12 cellular contexts compared by ENCODE assay signal in genomic region chr10:31756131-31757119, GRCh38.
DNase-seq lines count a peak whose midpoint lies in the region; ATAC-seq and TF ChIP-seq lines count a peak whose summit lies in the region.
"Had no signal": no experiment of that assay in that cellular context is flagged by ENCODE, and none has a peak within 500 bp of the region (broad histone marks: within the 10 kb centered on the region; RNA-seq: fewer than 3 reads in every experiment).

No MANE protein-coding gene starts in this region.

- BruUV-seq in Panc1 (replicated peaks; lab: Mats Ljungman, UMichigan) = no TSS peak

- DNase-seq in heart right ventricle (no peak), Right ventricle myocardium inferior (ENCODE audit: missing footprints) (no peak), Panc1 (ENCODE audit: low read depth, low spot score) (no peak), inferior parietal cortex (ENCODE audit: extremely low spot score) (peak; percentile 5), uterus (no peak), left lung (no peak), SW480 (ENCODE audit: low spot score) (no peak)
- DNase-seq: activated CD4-positive, alpha-beta T cell treated with anti-CD3 and anti-CD28 coated beads, Interleukin-2, amount 10 ng/mL, durations not matched to agents 7 days and 5 days; activated T-cell treated with anti-CD3 and anti-CD28 coated beads, Interleukin-2, amount 50 U/mL, for 24 hours; NCI-H510A treated with DMSO at 0.1 percent for 48 hours; stimulated activated CD4-positive, alpha-beta T cell treated with anti-CD3 and anti-CD28 coated beads, Interleukin-4, amount 100 ng/mL, for 1 hour had no signal

- ATAC-seq in heart right ventricle = no peak
- ATAC-seq in Right ventricle myocardium inferior = no peak
- no peak for ATAC-seq in Panc1
- ATAC-seq in left lung = no peak
- no peak for ATAC-seq in GM18873 (IDR thresholded peaks at IDR 0.05; ENCODE audit: low FRiP score, unreplicated experiment)

- TF ChIP-seq POLR2A in uterus (IDR thresholded peaks at IDR 0.05) = no peak

- intact Hi-C loops in heart right ventricle (cut with DNase I) (loop anchor here in 7 of 10 donors (5.0 to 10.0 kb wide), 4 partner anchors 49 to 439 kb away; partner anchors contain the start of gene ZEB1 (in 1 of the 7)), Right ventricle myocardium inferior (cut with DNase I) (loop anchor here (5.0 kb wide), 1 partner anchor 49 kb away; no protein-coding TSS in a partner anchor), Panc1 (cut with micrococcal nuclease; ENCODE audit: unreplicated experiment) (no loop called here), uterus (cut with DNase I; ENCODE audit: low total_unique reads) (no loop called here), left lung (cut with DNase I) (no loop called here)

- peaks cover 9 to 61% (median 42%) of the 10 kb centered on the region in 9 donors for H3K4me1 ChIP-seq in heart right ventricle
- peaks cover 51% of the 10 kb centered on the region for H3K4me1 ChIP-seq in Panc1 (ENCODE audit: control insufficient read depth, insufficient read depth, low read length)
- H3K4me1 ChIP-seq in uterus = peaks cover 3 to 22% of the 10 kb centered on the region in 2 donors
- H3K4me1 ChIP-seq in left lung = peaks cover 0 to 55% of the 10 kb centered on the region in 2 donors

- H3K4me3 ChIP-seq in heart right ventricle = no peak overlapping the region
- H3K4me3 ChIP-seq in Panc1 (ENCODE audit: low read depth in 2 of 2, low read length in 2 of 2) = no peak overlapping the region
- H3K4me3 ChIP-seq in uterus = no peak overlapping the region
- no peak overlapping the region for H3K4me3 ChIP-seq in left lung

- in situ Hi-C loops in Panc1 (cut with HindIII; ENCODE audit: low pct_unique_long_range_greater_than_20kb, low sequenced_read_pairs) = no loop called here

- H3K9me3 ChIP-seq in heart right ventricle = no peaks in the 10 kb centered on the region
- H3K9me3 ChIP-seq in Panc1 (ENCODE audit: control insufficient read depth, insufficient read depth, low read depth, low read length) = no peaks in the 10 kb centered on the region
- H3K9me3 ChIP-seq in uterus = no peaks in the 10 kb centered on the region
- no peaks in the 10 kb centered on the region for H3K9me3 ChIP-seq in left lung

- WGBS in heart right ventricle, 2 donors = 75 to 82% methylated on average over 21 of the region's 21 CpGs

- H3K27me3 ChIP-seq in heart right ventricle (no peaks in the 10 kb centered on the region), Panc1 (ENCODE audit: control insufficient read depth, insufficient read depth, low read length) (no peaks in the 10 kb centered on the region), uterus (no peaks in the 10 kb centered on the region), left lung (no peaks in the 10 kb centered on the region)

- H3K36me3 ChIP-seq in heart right ventricle (no peaks in the 10 kb centered on the region), Panc1 (ENCODE audit: control insufficient read depth, insufficient read depth, low read length) (no peaks in the 10 kb centered on the region), uterus (no peaks in the 10 kb centered on the region), left lung (no peaks in the 10 kb centered on the region)

- CTCF ChIA-PET in Panc1 (lab: Charles Lee) = no interaction called here

- POLR2A ChIA-PET in Panc1 (lab: Charles Lee) = no interaction called here

- peak overlapping the region in 7 of 10 donors; percentile 23 to 99 (median 95) for H3K27ac ChIP-seq in heart right ventricle
- peak overlapping the region; percentile 93 for H3K27ac ChIP-seq in Panc1 (ENCODE audit: low read length)
- H3K27ac ChIP-seq in uterus = peak overlapping the region; percentile 90 to 99
- no peak overlapping the region for H3K27ac ChIP-seq in left lung

- TF ChIP-seq CTCF in heart right ventricle (IDR thresholded peaks at IDR 0.05) (no peak), Panc1 (IDR thresholded peaks at IDR 0.05) (no peak), uterus (IDR thresholded peaks at IDR 0.05) (no peak), left lung (IDR thresholded peaks at IDR 0.05) (no peak)

Comparison
In these comparisons a context has a peak if more than half of its experiments do, and no peak if none do; other contexts are left out.
1. H3K27ac ChIP-seq: peak in heart right ventricle (7 of 10), Panc1 (single experiment) and uterus (2 of 2); none in left lung (0 of 2).
2. intact Hi-C loops: an anchor here in heart right ventricle (5.0 to 10.0 kb wide) and Right ventricle myocardium inferior (5.0 kb wide); none called in Panc1, uterus and left lung.